ENCODE assay signal across 18 cellular contexts in genomic region chr10:35502697-35503096, GRCh38.
A peak's percentile ranks its signal among the peaks of the same experiment; 100 is the strongest.
DNase-seq lines count a peak whose midpoint lies in the region; ATAC-seq and TF ChIP-seq lines count a peak whose summit lies in the region.
"Had no signal": no experiment of that assay in that cellular context is flagged by ENCODE, and none has a peak within 500 bp of the region (broad histone marks: within the 10 kb centered on the region; RNA-seq: fewer than 3 reads in every experiment).

No MANE protein-coding gene starts in this region.

- H3K36me3 Mint-ChIP-seq in brain, result peaks cover 26% of the 10 kb centered on the region

- no peaks in the 10 kb centered on the region for H3K27me3 Mint-ChIP-seq in brain
- H3K27me3 Mint-ChIP-seq: CD4-positive, CD25-positive, alpha-beta regulatory T cell had no signal

- H3K27ac ChIP-seq in lower lobe of right lung, result no peak overlapping the region
- H3K27ac ChIP-seq: BLaER1 had no signal

- no peaks in the 10 kb centered on the region for H3K27me3 ChIP-seq in lower lobe of right lung (ENCODE audit: low read depth)
- H3K27me3 ChIP-seq: BLaER1 had no signal

- H3K4me3 Mint-ChIP-seq in brain, result peak overlapping the region in 1 of 5 experiments; percentile 48
- H3K4me3 Mint-ChIP-seq: CD4-positive, CD25-positive, alpha-beta regulatory T cell had no signal

- TF ChIP-seq CTCF in brain (conservative IDR thresholded peaks at IDR 0.05) (no peak), lower lobe of right lung (IDR thresholded peaks at IDR 0.05) (no peak)

- ATAC-seq in lower lobe of right lung, result no peak

- H3K4me1 Mint-ChIP-seq in brain, result peaks cover 55% of the 10 kb centered on the region

- H3K36me3 ChIP-seq in lower lobe of right lung, result peaks cover 4% of the 10 kb centered on the region

- H3K9me3 Mint-ChIP-seq in brain, result no peaks in the 10 kb centered on the region
- H3K9me3 Mint-ChIP-seq: CD4-positive, CD25-positive, alpha-beta regulatory T cell had no signal

- intact Hi-C loops in lower lobe of right lung (cut with DNase I), result no loop called here

- H3K9me3 ChIP-seq in lower lobe of right lung, result no peaks in the 10 kb centered on the region
- H3K9me3 ChIP-seq: BLaER1, SK-N-SH had no signal

- peak overlapping the region in 4 of 5 experiments; percentile 17 to 87 (median 43) for H3K27ac Mint-ChIP-seq in brain
- H3K27ac Mint-ChIP-seq: CD4-positive, CD25-positive, alpha-beta regulatory T cell had no signal

- DNase-seq in NCI-H2171 treated with DMSO at 0.1 percent for 48 hours (lab: John Stamatoyannopoulos, UW), result peak; percentile 33
- DNase-seq in NCI-H2171 (lab: John Stamatoyannopoulos, UW), result no peak
- peak; percentile 30 for DNase-seq in midbrain (lab: John Stamatoyannopoulos, UW)
- DNase-seq in lower lobe of right lung, result no peak
- no peak for DNase-seq in NOMO-1 (lab: John Stamatoyannopoulos, UW; ENCODE audit: unreplicated experiment in 2 of 2)
- DNase-seq in NCI-H1436 (lab: John Stamatoyannopoulos, UW), result no peak
- DNase-seq: CD4-positive, CD25-positive, alpha-beta regulatory T cell; DMS153; DND-41; NCI-H1048; NCI-H146; NCI-H1930; NCI-H2107; NCI-H226; NCI-H510A treated with DMSO at 0.1 percent for 48 hours; SK-N-SH had no signal

- no peak overlapping the region for H3K4me3 ChIP-seq in lower lobe of right lung
- H3K4me3 ChIP-seq: BLaER1 had no signal

- H3K4me1 ChIP-seq in lower lobe of right lung, result peaks cover 4% of the 10 kb centered on the region
- H3K4me1 ChIP-seq: BLaER1 had no signal

Comparison
In these comparisons a context has a peak if more than half of its experiments do, and no peak if none do; other contexts are left out.
1. DNase-seq: peak in NCI-H2171 treated with DMSO at 0.1 percent for 48 hours (single experiment) and midbrain (single experiment); none in NCI-H2171 (single experiment), lower lobe of right lung (single experiment), NOMO-1 (0 of 2) and NCI-H1436 (single experiment).